Comparison of ENCODE assay signal across 8 cellular contexts in genomic region chr5:132489871-132490483, GRCh38. TPM values are rescaled to one million over a fixed set of nuclear protein-coding genes. Genes with fewer than 3 reads are reported as not detected.
DNase-seq lines count a peak whose midpoint lies in the region; ATAC-seq and TF ChIP-seq lines count a peak whose summit lies in the region.

No MANE protein-coding gene starts in this region.

- intact Hi-C loops in dorsolateral prefrontal cortex (cut with DNase I), result loop anchor here (2.0 to 10.0 kb wide), 5 partner anchors 71 to 308 kb away; partner anchors contain the start of gene SLC22A4 (in 1 of the 2)

- 0% methylated on average over 58 to 65 of the region's 65 CpGs for WGBS in lung, 2 donors

- H3K27ac ChIP-seq in WERI-Rb-1, result peak overlapping the region; percentile 90
- peak overlapping the region in 56 of 59 donors; percentile 54 to 97 (median 92) for H3K27ac ChIP-seq in dorsolateral prefrontal cortex
- H3K27ac ChIP-seq in lung (ENCODE audit: low read depth in 1 of 2, low read length in 1 of 2), result peak overlapping the region; percentile 98 to 99
- peak overlapping the region; percentile 95 for H3K27ac ChIP-seq in stomach smooth muscle (ENCODE audit: low read length)

- H3K4me3 ChIP-seq in WERI-Rb-1 (ENCODE audit: low read depth, low read length) (peak overlapping the region; percentile 74), dorsolateral prefrontal cortex (peak overlapping the region; percentile 58 to 92 (median 81)), lung (peak overlapping the region; percentile 93), stomach smooth muscle (ENCODE audit: low read length in 2 of 2) (peak overlapping the region; percentile 61 to 91)

- TF ChIP-seq CTCF in WERI-Rb-1 (IDR thresholded peaks at IDR 0.05; ENCODE audit: low read depth, low read length) (no peak), dorsolateral prefrontal cortex (IDR thresholded peaks at IDR 0.05 in 54 of 56, conservative IDR thresholded peaks at IDR 0.05 in 2 of 56; ENCODE audit: low read depth in 1 of 56, partially characterized antibody in 56 of 56) (peak in 12 of 56 donors; percentile 4 to 35 (median 20)), lung (IDR thresholded peaks at IDR 0.05; ENCODE audit: control extremely low read depth, extremely low read depth) (no peak)

- H3K9me3 ChIP-seq in WERI-Rb-1 (ENCODE audit: severe bottlenecking) (no peaks in the 10 kb centered on the region), lung (ENCODE audit: control insufficient read depth in 2 of 2, insufficient read depth in 1 of 2, low read length in 1 of 2) (no peaks in the 10 kb centered on the region), stomach smooth muscle (ENCODE audit: control insufficient read depth in 2 of 2, low read length in 2 of 2) (no peaks in the 10 kb centered on the region)

- DNase-seq in COR-L47 (lab: John Stamatoyannopoulos, UW) (peak; percentile 38), WERI-Rb-1 (peak; percentile 45), dorsolateral prefrontal cortex (peak in 8 of 10 donors; percentile 41 to 74 (median 46)), lung (ENCODE audit: low spot score) (peak; percentile 58), hippocampal formation (lab: John Stamatoyannopoulos, UW) (no peak)

- peaks cover 26% of the 10 kb centered on the region for H3K36me3 ChIP-seq in WERI-Rb-1
- peaks cover 4 to 30% of the 10 kb centered on the region in 2 donors for H3K36me3 ChIP-seq in lung (ENCODE audit: control insufficient read depth in 2 of 2, insufficient read depth in 2 of 2, low read length in 2 of 2)
- H3K36me3 ChIP-seq in stomach smooth muscle (ENCODE audit: control insufficient read depth in 2 of 2, insufficient read depth in 2 of 2, low read length in 2 of 2), result peaks cover 31 to 44% of the 10 kb centered on the region in 2 donors

- H3K4me1 ChIP-seq in lung (ENCODE audit: control insufficient read depth in 2 of 2, insufficient read depth in 2 of 2, low read length in 2 of 2) (peaks cover 21 to 40% of the 10 kb centered on the region in 2 donors), stomach smooth muscle (ENCODE audit: control insufficient read depth, insufficient read depth, low read length) (peaks cover 61% of the 10 kb centered on the region)

- H3K9ac ChIP-seq in stomach smooth muscle (ENCODE audit: low read length in 2 of 2), result peak overlapping the region; percentile 80 to 81

- H3K27me3 ChIP-seq in WERI-Rb-1 (ENCODE audit: insufficient read depth, low read depth, severe bottlenecking), result no peaks in the 10 kb centered on the region
- H3K27me3 ChIP-seq in dorsolateral prefrontal cortex, result no peaks in the 10 kb centered on the region
- no peaks in the 10 kb centered on the region for H3K27me3 ChIP-seq in lung (ENCODE audit: control insufficient read depth, insufficient read depth)
- H3K27me3 ChIP-seq in stomach smooth muscle (ENCODE audit: control insufficient read depth in 1 of 2, insufficient read depth in 2 of 2, low read length in 2 of 2), result no peaks in the 10 kb centered on the region

- peak; percentile 30 for ATAC-seq in GM19395 (IDR thresholded peaks at IDR 0.05; ENCODE audit: unreplicated experiment)
- peak; percentile 32 for ATAC-seq in HG03432 (IDR thresholded peaks at IDR 0.05; ENCODE audit: unreplicated experiment)
- ATAC-seq in lung (ENCODE audit: insufficient read depth, low FRiP score), result peak; percentile 16

RNA-seq across cellular contexts. Expression of gene IRF1, which starts 0.6 kb away (rescaled TPM):
- total RNA-seq in dorsolateral prefrontal cortex, result 10 to 100 TPM in 39 of 120 experiments, 1 to 10 TPM in 81; 2.5 to 38.3 (median 8.3) TPM
- total RNA-seq in lung, result 10 to 100 TPM; 53.8 to 83.2 TPM
- 100 to 1,000 TPM in 1 of 2 donors, 10 to 100 TPM in 1; 32.9 to 141 TPM for polyA plus RNA-seq in lung

RNA-seq across cellular contexts. Expression of gene IL5, which starts 53.3 kb away (rescaled TPM):
- total RNA-seq in dorsolateral prefrontal cortex (not detected), lung (not detected)
- polyA plus RNA-seq in lung, result not detected

Comparison
In these comparisons a context has a peak if more than half of its experiments do, and no peak if none do; other contexts are left out.
1. DNase-seq: peak in COR-L47 (single experiment), WERI-Rb-1 (single experiment), dorsolateral prefrontal cortex (8 of 10) and lung (single experiment); none in hippocampal formation (0 of 2).
2. Peak in every context shown above with its lines, with median percentiles within 50 percentile points of each other: ATAC-seq, H3K27ac ChIP-seq and H3K4me3 ChIP-seq.